12 cellular contexts compared by ENCODE assay signal in the genomic region with DNA sequence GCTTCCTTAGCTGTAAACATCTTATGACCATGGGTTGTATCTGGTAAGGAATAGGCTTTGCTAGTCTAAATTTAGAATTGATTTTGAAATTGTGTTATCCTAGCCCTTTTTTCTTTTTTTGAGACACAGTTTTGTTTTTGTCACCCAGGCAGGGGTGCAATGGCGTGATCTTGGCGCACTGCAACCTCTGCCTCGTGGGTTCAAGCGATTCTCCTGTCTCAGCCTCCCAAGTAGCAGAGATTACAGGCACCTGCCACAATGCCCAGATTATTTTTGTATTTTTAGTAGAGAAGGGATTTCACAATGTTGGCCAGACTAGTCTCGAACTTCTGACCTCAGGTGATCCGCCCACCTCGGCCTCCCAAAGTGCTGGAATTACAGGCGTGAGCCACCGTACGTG. TPM values are rescaled to one million over a fixed set of nuclear protein-coding genes. Genes with fewer than 3 reads are reported as not detected.
DNase-seq lines count a peak whose midpoint lies in the region; ATAC-seq and TF ChIP-seq lines count a peak whose summit lies in the region.
"Had no signal": no experiment of that assay in that cellular context is flagged by ENCODE, and none has a peak within 500 bp of the region (broad histone marks: within the 10 kb centered on the region; RNA-seq: fewer than 3 reads in every experiment).

No MANE protein-coding gene starts in this region.

- TF ChIP-seq POLR2A in suprapubic skin (IDR thresholded peaks at IDR 0.05): no peak

- H3K4me1 ChIP-seq in HEK293 (ENCODE audit: control insufficient read depth, insufficient read depth, low read length): peaks cover 17% of the 10 kb centered on the region
- H3K4me1 ChIP-seq in SJCRH30: peaks cover 12% of the 10 kb centered on the region; the same call in 1 of the 2 replicates
- H3K4me1 ChIP-seq in suprapubic skin: peaks cover 37% of the 10 kb centered on the region

- DNase-seq in SJCRH30: no peak
- DNase-seq in suprapubic skin (ENCODE audit: low spot score in 2 of 2): no peak
- no peak for DNase-seq in NCI-H1694 (lab: John Stamatoyannopoulos, UW)
- DNase-seq: Calu3, dermis blood vessel endothelial cell, foreskin fibroblast had no signal

- ATAC-seq in HG03460 (IDR thresholded peaks at IDR 0.05; ENCODE audit: unreplicated experiment) (no peak), HG03520 (IDR thresholded peaks at IDR 0.05; ENCODE audit: unreplicated experiment) (no peak)

- H3K36me3 ChIP-seq in HEK293 (ENCODE audit: control insufficient read depth in 2 of 2, insufficient read depth in 1 of 2, low read length in 2 of 2) (peaks cover 0 to 22% of the 10 kb centered on the region in 2 experiments), SJCRH30 (peaks cover 23% of the 10 kb centered on the region), suprapubic skin (peaks cover 10% of the 10 kb centered on the region)

- 80% methylated on average over 10 of the region's 10 CpGs for WGBS in suprapubic skin

- POLR2A ChIA-PET in HEK293 (lab: Yijun Ruan, JAX): interaction anchor here (4.3 to 5.1 kb wide), 2 partner anchors 24 to 55 kb away, joined by 75 to 134 read pairs; a partner anchor contains a TSS

- H3K9me3 ChIP-seq in HEK293 (ENCODE audit: control insufficient read depth, insufficient read depth, low read depth, low read length) (no peaks in the 10 kb centered on the region), SJCRH30 (replicated peaks) (no peaks in the 10 kb centered on the region), suprapubic skin (no peaks in the 10 kb centered on the region)
- H3K9me3 ChIP-seq: right atrium auricular region had no signal

- H3K27me3 ChIP-seq in SJCRH30 (no peaks in the 10 kb centered on the region), suprapubic skin (no peaks in the 10 kb centered on the region)
- H3K27me3 ChIP-seq: right atrium auricular region had no signal

- no peak overlapping the region for H3K4me3 ChIP-seq in HEK293 (ENCODE audit: low read depth, low read length)
- peak overlapping the region; percentile 94; the same call in 1 of the 2 replicates for H3K4me3 ChIP-seq in SJCRH30
- H3K4me3 ChIP-seq in suprapubic skin: no peak overlapping the region
- H3K4me3 ChIP-seq: right atrium auricular region had no signal

- TF ChIP-seq CTCF in HEK293 (tag by site-specific recombination; IDR thresholded peaks at IDR 0.05) (no peak), suprapubic skin (IDR thresholded peaks at IDR 0.05) (no peak)

- CTCF ChIA-PET in HEK293 (lab: Yijun Ruan, JAX): interaction anchor here (0.7 to 4.3 kb wide), 5 partner anchors 55 to 103 kb away, joined by 3 to 28 read pairs (median 4); a partner anchor contains a TSS

- no peak overlapping the region for H3K27ac ChIP-seq in HEK293 (ENCODE audit: extremely low read depth, low read depth, low read length)
- H3K27ac ChIP-seq in SJCRH30: no peak overlapping the region
- H3K27ac ChIP-seq in cingulate gyrus (ENCODE audit: low read depth, low read length): peak overlapping the region; percentile 57
- peak overlapping the region; percentile 52 for H3K27ac ChIP-seq in suprapubic skin

- TF ChIP-seq EP300 in suprapubic skin (IDR thresholded peaks at IDR 0.05): no peak

TF ChIP-seq in HEK293, 187 proteins besides CTCF, POLR2A, EP300 and RAD21:
- TF ChIP-seq ZFHX2 (tag by site-specific recombination; conservative IDR thresholded peaks at IDR 0.05) (0 out of 2 replicates have a peak, but pooled peaks have one; percentile 9), ZNF335 (tag by site-specific recombination; conservative IDR thresholded peaks at IDR 0.05) (peak; percentile 30; the same call in 1 of the 2 replicates)
- TF ChIP-seq, protein P1, sequence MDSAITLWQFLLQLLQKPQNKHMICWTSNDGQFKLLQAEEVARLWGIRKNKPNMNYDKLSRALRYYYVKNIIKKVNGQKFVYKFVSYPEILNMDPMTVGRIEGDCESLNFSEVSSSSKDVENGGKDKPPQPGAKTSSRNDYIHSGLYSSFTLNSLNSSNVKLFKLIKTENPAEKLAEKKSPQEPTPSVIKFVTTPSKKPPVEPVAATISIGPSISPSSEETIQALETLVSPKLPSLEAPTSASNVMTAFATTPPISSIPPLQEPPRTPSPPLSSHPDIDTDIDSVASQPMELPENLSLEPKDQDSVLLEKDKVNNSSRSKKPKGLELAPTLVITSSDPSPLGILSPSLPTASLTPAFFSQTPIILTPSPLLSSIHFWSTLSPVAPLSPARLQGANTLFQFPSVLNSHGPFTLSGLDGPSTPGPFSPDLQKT (IDR thresholded peaks at IDR 0.05; ENCODE audit: borderline replicate concordance, low read depth, low read length): no peak

RNA-seq across cellular contexts. Expression of a gene that starts 2.4 kb away (rescaled TPM):
- total RNA-seq in SJCRH30 (2014; rRNA removed; shearing (Covaris generic)): 5,262 and 5,317 TPM in 2 replicates
- total RNA-seq in suprapubic skin: 100 to 1,000 TPM; 240 to 523 (median 441) TPM

RNA-seq across cellular contexts. Expression of a gene that starts 22.9 kb away (rescaled TPM):
- 17.8 and 28.9 TPM in 2 replicates for total RNA-seq in SJCRH30 (2014; rRNA removed; shearing (Covaris generic))
- total RNA-seq in suprapubic skin: 100 to 1,000 TPM in 1 of 4 donors, 10 to 100 TPM in 3; 25.3 to 152 (median 62.3) TPM

RNA-seq across cellular contexts. Expression of a gene that starts 39.0 kb away (rescaled TPM):
- 0.04 and 0.13 TPM in 2 replicates for total RNA-seq in SJCRH30 (2014; rRNA removed; shearing (Covaris generic))
- total RNA-seq in suprapubic skin: under 1 TPM; 0.15 to 0.47 (median 0.42) TPM
- total RNA-seq: activated CD8-positive, alpha-beta memory T cell treated with anti-CD3 and anti-CD28 coated beads for 36 hours; Calu3 had no signal

RNA-seq across cellular contexts. Expression of a gene that starts 55.3 kb away (rescaled TPM):
- total RNA-seq in SJCRH30 (2014; rRNA removed; shearing (Covaris generic)): 481 and 482 TPM in 2 replicates
- total RNA-seq in suprapubic skin: 100 to 1,000 TPM in 3 of 4 donors, 10 to 100 TPM in 1; 70.0 to 251 (median 181) TPM

Comparison
In these comparisons a context has a peak if more than half of its experiments do, and no peak if none do; other contexts are left out.
1. H3K27ac ChIP-seq: peak in cingulate gyrus (single experiment) and suprapubic skin (single experiment); none in HEK293 (single experiment) and SJCRH30 (single experiment).
2. RNA of a gene that starts 2.4 kb away (total RNA-seq): 5,262 to 5,317 TPM in SJCRH30; 240 to 523 TPM in suprapubic skin; every median in the first group is over 10 times any median in the second.